In genomic region chr2:124639524-124639923, GRCh38 we compare ENCODE assay signal across 23 cellular contexts.
"Had no signal": no experiment of that assay in that cellular context is flagged by ENCODE, and none has a peak within 500 bp of the region (broad histone marks: within the 10 kb centered on the region; RNA-seq: fewer than 3 reads in every experiment).

No MANE protein-coding gene starts in this region.

- H3K27ac ChIP-seq: colonic mucosa, coronary artery, dorsolateral prefrontal cortex, epithelial cell of prostate, esophagus muscularis mucosa, esophagus squamous epithelium, foreskin keratinocyte, gastrocnemius medialis, gastroesophageal sphincter, heart right ventricle had no signal

- H3K27ac Mint-ChIP-seq: dendritic cell treated with granulocyte-macrophage colony-stimulating factor and Interleukin-4, amounts not matched to agents 40 ng/mL and 50 ng/mL, for 4 days; effector memory CD8-positive, alpha-beta T cell; endodermal cell had no signal

- H3K27me3 ChIP-seq: colonic mucosa, dorsolateral prefrontal cortex, esophagus muscularis mucosa, esophagus squamous epithelium, foreskin keratinocyte, gastrocnemius medialis, gastroesophageal sphincter, heart right ventricle had no signal

- H3K4me3 ChIP-seq: colonic mucosa, coronary artery, dorsolateral prefrontal cortex, esophagus muscularis mucosa, esophagus squamous epithelium, gastrocnemius medialis, gastroesophageal sphincter, heart right ventricle had no signal

- H3K9me3 ChIP-seq: colonic mucosa, esophagus muscularis mucosa, esophagus squamous epithelium, gastrocnemius medialis, gastroesophageal sphincter, heart right ventricle had no signal

- H3K4me1 ChIP-seq: colonic mucosa, esophagus muscularis mucosa, esophagus squamous epithelium, foreskin keratinocyte, gastrocnemius medialis, gastroesophageal sphincter, heart right ventricle had no signal

- H3K4me1 Mint-ChIP-seq: endodermal cell had no signal

- H3K27me3 Mint-ChIP-seq: dendritic cell treated with granulocyte-macrophage colony-stimulating factor and Interleukin-4, amounts not matched to agents 40 ng/mL and 50 ng/mL, for 4 days; effector memory CD8-positive, alpha-beta T cell had no signal

- H3K36me3 ChIP-seq: colonic mucosa, esophagus muscularis mucosa, esophagus squamous epithelium, gastrocnemius medialis, gastroesophageal sphincter, heart right ventricle had no signal

- DNase-seq: colonic mucosa; cortex of kidney; dermis blood vessel endothelial cell; dorsolateral prefrontal cortex; effector CD4-positive, alpha-beta T cell; effector CD8-positive, alpha-beta T cell; effector memory CD4-positive, alpha-beta T cell; effector memory CD8-positive, alpha-beta T cell; endodermal cell; erythroblast; esophagus squamous epithelium; foreskin fibroblast; foreskin keratinocyte; foreskin melanocyte; gastrocnemius medialis; head of caudate nucleus; heart right ventricle had no signal

- ATAC-seq: effector memory CD8-positive, alpha-beta T cell; esophagus mucosa; foreskin keratinocyte; gastrocnemius medialis; gastroesophageal sphincter had no signal

- H3K4me3 Mint-ChIP-seq: dendritic cell treated with granulocyte-macrophage colony-stimulating factor and Interleukin-4, amounts not matched to agents 40 ng/mL and 50 ng/mL, for 4 days; effector memory CD8-positive, alpha-beta T cell; endodermal cell had no signal
